8 cellular contexts compared by ENCODE assay signal in the genomic region with DNA sequence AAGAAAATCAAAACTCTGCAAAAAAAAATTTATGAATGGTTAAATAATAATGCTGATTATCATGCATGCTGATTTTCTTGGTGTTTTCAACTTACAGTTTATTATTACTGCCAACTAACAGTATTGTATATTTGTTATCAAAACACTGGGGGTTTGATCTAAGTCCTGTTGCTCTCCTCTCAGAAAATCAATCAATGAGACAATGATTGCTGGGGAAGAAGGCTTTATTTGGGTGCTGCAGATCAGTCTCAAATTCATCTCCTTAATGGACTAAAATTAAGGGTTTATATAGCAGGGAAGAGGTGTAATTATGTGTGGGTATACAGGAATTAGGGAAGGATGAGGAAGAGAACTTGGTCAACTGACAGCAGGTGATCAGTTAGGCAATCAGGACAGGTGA.
"Had no signal": no experiment of that assay in that cellular context is flagged by ENCODE, and none has a peak within 500 bp of the region (broad histone marks: within the 10 kb centered on the region; RNA-seq: fewer than 3 reads in every experiment).

No MANE protein-coding gene starts in this region.

- H3K4me3 ChIP-seq: GM12878 had no signal

- FAIRE-seq: G401.6, GM12878, GM12891, GM12892, GM18507, GM19239 had no signal

- DNase-seq: GDM1, GF-D8 had no signal

- ATAC-seq: GM12878 had no signal
